34 cellular contexts compared by ENCODE assay signal in the genomic region with DNA sequence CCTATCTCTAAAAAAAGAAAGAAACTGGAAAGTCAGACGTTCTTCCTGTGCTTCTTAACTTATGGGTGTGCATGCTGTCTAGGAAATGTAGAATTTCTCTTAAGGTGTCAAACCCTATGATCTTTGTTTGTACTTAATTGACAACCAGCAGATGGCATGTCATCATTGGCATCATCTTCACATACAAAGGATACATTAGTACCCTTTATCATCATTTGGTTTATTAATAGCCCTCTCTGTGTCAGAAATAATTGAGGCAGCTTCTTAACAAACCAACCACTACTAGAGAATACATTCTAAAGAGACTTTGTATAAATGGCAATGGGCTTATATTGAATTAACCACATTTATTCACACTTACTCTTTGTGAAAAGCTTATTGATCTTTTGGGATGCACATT.
"Had no signal": no experiment of that assay in that cellular context is flagged by ENCODE, and none has a peak within 500 bp of the region (broad histone marks: within the 10 kb centered on the region; RNA-seq: fewer than 3 reads in every experiment).

No MANE protein-coding gene starts in this region.

- H3K27me3 ChIP-seq: MG63 had no signal

- H3K9ac ChIP-seq: KMS-11 had no signal

- DNase-seq: Karpas-422, Kasumi-1, KG1, MG63, MM.1S, MV-4-11, NCI-H1048, NCI-H1092, NCI-H1092 treated with DMSO at 0.1 percent for 48 hours, NCI-H1105, NCI-H1105 treated with DMSO at 0.1 percent for 48 hours, NCI-H1417, NCI-H1417 treated with DMSO at 0.1 percent for 48 hours, NCI-H1436, NCI-H1436 treated with DMSO at 0.1 percent for 48 hours, NCI-H146, NCI-H1694, NCI-H1694 treated with DMSO at 0.1 percent for 48 hours, NCI-H187, NCI-H187 treated with DMSO at 0.1 percent for 48 hours, NCI-H1930, NCI-H2029, NCI-H2029 treated with DMSO at 0.1 percent for 48 hours, NCI-H2081, NCI-H2081 treated with DMSO at 0.1 percent for 48 hours, NCI-H2107, NCI-H2171, NCI-H2171 treated with DMSO at 0.1 percent for 48 hours, NCI-H2227 treated with DMSO at 0.1 percent for 48 hours, NCI-H226, NCI-H345, NCI-H446, NCI-H446 treated with DMSO at 0.1 percent for 48 hours had no signal

- H3K9me3 ChIP-seq: MG63 had no signal

- H3K27ac ChIP-seq: KMS-11 had no signal

- H3K4me3 ChIP-seq: MG63 had no signal

- H3K4me2 ChIP-seq: KMS-11 had no signal
